In genomic region chr9:80952523-80952922, GRCh38 we compare ENCODE assay signal across 1 cellular context.
TF ChIP-seq lines count a peak whose summit lies in the region.

No MANE protein-coding gene starts in this region.

TF ChIP-seq in GM23338, 12 proteins besides CTCF, POLR2A, EP300 and RAD21 (continued from another document):
- no peak for TF ChIP-seq ZNF462 (CRISPR knock-in tag; IDR thresholded peaks at IDR 0.05)
- TF ChIP-seq ZNF331 (CRISPR knock-in tag; IDR thresholded peaks at IDR 0.05; ENCODE audit: low read depth) = no peak
- no peak for TF ChIP-seq POLR2AphosphoS5 (IDR thresholded peaks at IDR 0.05; ENCODE audit: low read depth)
